In the genomic region with DNA sequence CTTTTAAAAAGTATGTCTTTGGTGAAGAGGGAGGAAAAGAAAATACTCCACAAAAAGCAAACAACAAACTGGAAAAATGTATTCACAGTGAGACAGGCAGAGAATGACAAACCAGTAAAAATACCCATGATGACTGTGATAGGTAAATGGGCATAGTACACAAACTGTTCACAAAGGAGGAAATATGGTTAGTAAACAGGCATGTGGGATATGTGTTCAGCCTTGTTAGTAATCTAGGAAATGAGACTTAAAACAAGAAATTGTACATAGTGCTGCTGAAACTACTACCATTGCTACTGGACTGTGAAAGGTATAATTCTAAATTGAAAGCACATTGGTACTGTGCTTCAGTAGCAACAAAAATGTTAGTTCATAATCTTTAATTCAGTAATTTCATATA, we compare ENCODE assay signal across 12 cellular contexts. TPM values are rescaled to one million over a fixed set of nuclear protein-coding genes. Genes with fewer than 3 reads are reported as not detected.
DNase-seq lines count a peak whose midpoint lies in the region; ATAC-seq and TF ChIP-seq lines count a peak whose summit lies in the region.
"Had no signal": no experiment of that assay in that cellular context is flagged by ENCODE, and none has a peak within 500 bp of the region (broad histone marks: within the 10 kb centered on the region; RNA-seq: fewer than 3 reads in every experiment).

No MANE protein-coding gene starts in this region.

- no peak overlapping the region for H3K9ac ChIP-seq in MM.1S (ENCODE audit: low read length)

- H3F3A ChIP-seq in MM.1S (ENCODE audit: insufficient read depth, low read length) = no peaks in the 10 kb centered on the region; the same call in 1 of the 2 replicates

- DNase-seq in HL-60 (ENCODE audit: low read depth in 1 of 2, low spot score in 1 of 2) = no peak
- no peak for DNase-seq in MM.1S
- no peak for DNase-seq in gastrocnemius medialis
- DNase-seq in hypothalamus (lab: John Stamatoyannopoulos, UW) = no peak
- no peak for DNase-seq in NCI-H1417 treated with DMSO at 0.1 percent for 48 hours (lab: John Stamatoyannopoulos, UW)
- DNase-seq: activated CD4-positive, alpha-beta memory T cell treated with anti-CD3 and anti-CD28 coated beads, Interleukin-2, amount 10 ng/mL, durations not matched to agents 7 days and 5 days; CD4-positive, alpha-beta memory T cell; naive thymus-derived CD4-positive, alpha-beta T cell; NCI-H2227 treated with DMSO at 0.1 percent for 48 hours had no signal

- no peaks in the 10 kb centered on the region for H4K20me1 ChIP-seq in MM.1S (ENCODE audit: insufficient read depth, low read length)

- H3K4me2 ChIP-seq in MM.1S (ENCODE audit: low read depth, low read length) = no peak overlapping the region

- in situ Hi-C loops in gastrocnemius medialis (cut with MboI; ENCODE audit: low sequenced_read_pairs in 4 of 4) = no loop called here

- H3K36me3 ChIP-seq in MM.1S (replicated peaks; ENCODE audit: insufficient read depth, low read length) (no peaks in the 10 kb centered on the region), gastrocnemius medialis (no peaks in the 10 kb centered on the region)

- no peak for TF ChIP-seq POLR2A in gastrocnemius medialis (IDR thresholded peaks at IDR 0.05)

- H2AFZ ChIP-seq in MM.1S (ENCODE audit: low read length) = no peak overlapping the region

- H3K4me1 ChIP-seq in MM.1S (ENCODE audit: low read length) = peaks cover 4% of the 10 kb centered on the region; the same call in 1 of the 2 replicates
- peaks cover 34 to 50% of the 10 kb centered on the region in 2 donors for H3K4me1 ChIP-seq in gastrocnemius medialis

- TF ChIP-seq CTCF in HL-60 (IDR thresholded peaks at IDR 0.05; ENCODE audit: insufficient read depth, low read length) (no peak), MM.1S (IDR thresholded peaks at IDR 0.05; ENCODE audit: low read length) (no peak), gastrocnemius medialis (IDR thresholded peaks at IDR 0.05 in 4 of 5, conservative IDR thresholded peaks at IDR 0.05 in 1 of 5) (no peak)

- H3K27ac ChIP-seq in HL-60 (replicated peaks) = 0 out of 2 replicates have a peak overlapping the region, but pooled peaks have one; percentile 4
- no peak overlapping the region for H3K27ac ChIP-seq in MM.1S (ENCODE audit: low read length)
- no peak overlapping the region for H3K27ac ChIP-seq in gastrocnemius medialis

- no peaks in the 10 kb centered on the region for H3K27me3 ChIP-seq in HL-60 (ENCODE audit: insufficient read depth, poor library complexity, severe bottlenecking)
- no peaks in the 10 kb centered on the region for H3K27me3 ChIP-seq in MM.1S (replicated peaks; ENCODE audit: insufficient read depth, low read length)
- H3K27me3 ChIP-seq in gastrocnemius medialis = no peaks in the 10 kb centered on the region

- ATAC-seq in GM18508 (IDR thresholded peaks at IDR 0.05; ENCODE audit: insufficient read depth, unreplicated experiment) (peak; percentile 73), GM19468 (IDR thresholded peaks at IDR 0.05; ENCODE audit: extremely low read depth, unreplicated experiment) (peak; percentile 58), HG02943 (IDR thresholded peaks at IDR 0.05; ENCODE audit: low read depth, unreplicated experiment) (peak; percentile 58), gastrocnemius medialis (no peak)
- ATAC-seq: naive thymus-derived CD4-positive, alpha-beta T cell had no signal

- no peaks in the 10 kb centered on the region for H3K9me2 ChIP-seq in MM.1S (replicated peaks; ENCODE audit: insufficient read depth, low read length)

- H3K4me3 ChIP-seq in HL-60 (replicated peaks; ENCODE audit: insufficient read depth, low read length) (no peak overlapping the region), MM.1S (ENCODE audit: low read length) (no peak overlapping the region), gastrocnemius medialis (no peak overlapping the region)

- intact Hi-C loops in gastrocnemius medialis (cut with DNase I; ENCODE audit: low total_unique reads) = loop anchor here (10.0 kb wide), 1 partner anchor 342 kb away; no protein-coding TSS in a partner anchor

- peaks cover 91% of the 10 kb centered on the region for H3K79me2 ChIP-seq in MM.1S (ENCODE audit: low read length)

- H3K9me3 ChIP-seq in MM.1S (replicated peaks; ENCODE audit: insufficient read depth, low read length) = no peaks in the 10 kb centered on the region
- H3K9me3 ChIP-seq in gastrocnemius medialis = no peaks in the 10 kb centered on the region

RNA-seq across cellular contexts. Expression of gene UBE2E2, which starts 50.1 kb away (rescaled TPM):
- 10 to 100 TPM in 3 of 4 donors, 1 to 10 TPM in 1; 7.9 to 44.7 (median 26.6) TPM for total RNA-seq in gastrocnemius medialis

Comparison
In these comparisons a context has a peak if more than half of its experiments do, and no peak if none do; other contexts are left out.
1. ATAC-seq: peak in GM18508 (single experiment), GM19468 (single experiment) and HG02943 (single experiment); none in gastrocnemius medialis (0 of 2).